Comparison of ENCODE assay signal across 13 cellular contexts in genomic region chr5:180116441-180117377, GRCh38. TPM values are rescaled to one million over a fixed set of nuclear protein-coding genes. Genes with fewer than 3 reads are reported as not detected.
A peak's percentile ranks its signal among the peaks of the same experiment; 100 is the strongest.
DNase-seq lines count a peak whose midpoint lies in the region; ATAC-seq and TF ChIP-seq lines count a peak whose summit lies in the region.
"Had no signal": no experiment of that assay in that cellular context is flagged by ENCODE, and none has a peak within 500 bp of the region (broad histone marks: within the 10 kb centered on the region; RNA-seq: fewer than 3 reads in every experiment).

No MANE protein-coding gene starts in this region.

- H4K20me1 ChIP-seq in H9 (ENCODE audit: control insufficient read depth, insufficient read depth, insufficient read length), result no peaks in the 10 kb centered on the region

- H3K4me2 ChIP-seq in H9 (ENCODE audit: insufficient read depth, insufficient read length, low read length), result no peak overlapping the region

- peaks cover 0 to 11% of the 10 kb centered on the region in 2 experiments; a peak in 2 of 4 replicates for H3K4me1 Mint-ChIP-seq in H9
- no peaks in the 10 kb centered on the region for H3K4me1 Mint-ChIP-seq in activated CD8-positive, alpha-beta T cell treated with anti-CD3 and anti-CD28 coated beads, Interleukin-2, amount 10 ng/mL, durations not matched to agents 7 days and 5 days (ENCODE audit: low read depth)
- H3K4me1 Mint-ChIP-seq: CD8-positive, alpha-beta memory T cell had no signal

- TF ChIP-seq CTCF in H9 (conservative IDR thresholded peaks at IDR 0.05) (peak; percentile 45), brain microvascular endothelial cell (IDR thresholded peaks at IDR 0.05; ENCODE audit: low read depth, low read length, missing control alignments) (peak; percentile 7), liver (IDR thresholded peaks at IDR 0.05; ENCODE audit: low read depth, low read length, missing input control) (peak; percentile 8)

- no CpG with 5 or more reads among the region's 28 CpGs for WGBS in H9 (ENCODE audit: extremely low coverage, insufficient read length, low lambda C conversion rate)
- WGBS in liver, result 89% methylated on average over 28 of the region's 28 CpGs

- H3K4me1 ChIP-seq in H9 (ENCODE audit: insufficient read depth, low read length), result no peaks in the 10 kb centered on the region
- H3K4me1 ChIP-seq in liver (ENCODE audit: control insufficient read depth in 4 of 4, insufficient read depth in 4 of 4, low read length in 3 of 4), result no peaks in the 10 kb centered on the region

- no peaks in the 10 kb centered on the region for H3K79me2 ChIP-seq in H9 (ENCODE audit: insufficient read depth, low read length)

- H3T11ph ChIP-seq in H9 (ENCODE audit: low read length), result no peak overlapping the region

- no peak for TF ChIP-seq RAD21 in liver (IDR thresholded peaks at IDR 0.05)

- no peak overlapping the region for H2BK12ac ChIP-seq in H9 (ENCODE audit: insufficient read length, low read depth, low read length)

- H3K27me3 Mint-ChIP-seq in H9 (ENCODE audit: low read depth), result no peaks in the 10 kb centered on the region
- H3K27me3 Mint-ChIP-seq in activated CD8-positive, alpha-beta T cell treated with anti-CD3 and anti-CD28 coated beads, Interleukin-2, amount 10 ng/mL, durations not matched to agents 7 days and 5 days (ENCODE audit: low read depth), result no peaks in the 10 kb centered on the region

- H3K23ac ChIP-seq in H9 (ENCODE audit: insufficient read length, low read depth, low read length), result no peak overlapping the region

- no peak overlapping the region for H3K14ac ChIP-seq in H9 (ENCODE audit: insufficient read depth, low read length)

- peak; percentile 7 for DNase-seq in ACHN
- DNase-seq in H9, result peak; percentile 42
- DNase-seq in brain microvascular endothelial cell, result no peak
- no peak for DNase-seq in NCI-H2227 treated with DMSO at 0.1 percent for 48 hours (lab: John Stamatoyannopoulos, UW)
- no peak for DNase-seq in activated CD8-positive, alpha-beta T cell treated with anti-CD3 and anti-CD28 coated beads, Interleukin-2, amount 10 ng/mL, durations not matched to agents 7 days and 5 days
- DNase-seq in activated CD4-positive, alpha-beta T cell treated with anti-CD3 and anti-CD28 coated beads, Interleukin-2, amount 50 U/mL, for 48 hours, result no peak
- DNase-seq: activated CD8-positive, alpha-beta memory T cell treated with anti-CD3 and anti-CD28 coated beads for 24 hours; anterior cingulate cortex; CD8-positive, alpha-beta memory T cell; NCI-H1694 had no signal

- no peaks in the 10 kb centered on the region for H3K23me2 ChIP-seq in H9 (ENCODE audit: insufficient read length, low read depth, low read length, poor library complexity, severe bottlenecking)

- H3K36me3 ChIP-seq in brain microvascular endothelial cell (replicated peaks) (no peaks in the 10 kb centered on the region), liver (ENCODE audit: control insufficient read depth in 4 of 4, insufficient read depth in 3 of 4, low read depth in 1 of 4, low read length in 3 of 4) (no peaks in the 10 kb centered on the region)
- H3K36me3 ChIP-seq: ovary had no signal

- CTCF ChIA-PET in activated CD8-positive, alpha-beta T cell treated with anti-CD3 and anti-CD28 coated beads, Interleukin-2, amount 10 ng/mL, durations not matched to agents 7 days and 5 days (lab: Charles Lee), result no interaction called here

- no peaks in the 10 kb centered on the region; a peak in 1 of 5 replicates for H3K9me3 Mint-ChIP-seq in H9
- no peaks in the 10 kb centered on the region for H3K9me3 Mint-ChIP-seq in activated CD8-positive, alpha-beta T cell treated with anti-CD3 and anti-CD28 coated beads, Interleukin-2, amount 10 ng/mL, durations not matched to agents 7 days and 5 days (ENCODE audit: insufficient read depth)
- H3K9me3 Mint-ChIP-seq: CD8-positive, alpha-beta memory T cell had no signal

- no peak for ATAC-seq in activated CD8-positive, alpha-beta T cell treated with anti-CD3 and anti-CD28 coated beads, Interleukin-2, amount 10 ng/mL, durations not matched to agents 7 days and 5 days
- ATAC-seq in GM19328 (IDR thresholded peaks at IDR 0.05; ENCODE audit: unreplicated experiment), result no peak

- no peak overlapping the region for H2BK15ac ChIP-seq in H9 (ENCODE audit: low read depth, low read length)

- H3K56ac ChIP-seq in H9 (ENCODE audit: insufficient read length, low read depth, low read length), result no peak overlapping the region

- H3K4ac ChIP-seq in H9 (ENCODE audit: low read depth, low read length), result no peak overlapping the region

- peak overlapping the region in 2 of 3 experiments; percentile 49 to 70; a peak in 1 of 7 replicates for H3K27ac Mint-ChIP-seq in H9
- H3K27ac Mint-ChIP-seq in activated CD8-positive, alpha-beta T cell treated with anti-CD3 and anti-CD28 coated beads, Interleukin-2, amount 10 ng/mL, durations not matched to agents 7 days and 5 days, result no peak overlapping the region

- no peaks in the 10 kb centered on the region for H3K79me1 ChIP-seq in H9 (ENCODE audit: insufficient read depth, low read depth, low read length, poor library complexity, severe bottlenecking)

- H3K27ac ChIP-seq in H9 (ENCODE audit: insufficient read length, low read depth, low read length) (no peak overlapping the region), brain microvascular endothelial cell (no peak overlapping the region), liver (ENCODE audit: low read depth in 1 of 2, low read length in 2 of 2) (no peak overlapping the region)
- H3K27ac ChIP-seq: ovary had no signal

- H3K9ac ChIP-seq in H9 (ENCODE audit: extremely low read depth, insufficient read length, low read length) (no peak overlapping the region), liver (ENCODE audit: low read depth in 1 of 2, low read length in 2 of 2) (no peak overlapping the region)

- H4K8ac ChIP-seq in H9 (replicated peaks; ENCODE audit: insufficient read length, low read depth, low read length), result no peak overlapping the region

- H3K18ac ChIP-seq in H9 (ENCODE audit: insufficient read length, low read depth, low read length), result no peak overlapping the region

- H3K9me3 ChIP-seq in H9 (ENCODE audit: control insufficient read depth, low read depth, low read length), result no peaks in the 10 kb centered on the region
- no peaks in the 10 kb centered on the region for H3K9me3 ChIP-seq in liver (ENCODE audit: control insufficient read depth in 4 of 4, low read length in 3 of 4)
- H3K9me3 ChIP-seq: ovary had no signal

- H3K4me3 ChIP-seq in brain microvascular endothelial cell (ENCODE audit: low read depth, low read length) (no peak overlapping the region), liver (ENCODE audit: low read depth in 1 of 3, low read length in 3 of 3) (no peak overlapping the region)
- H3K4me3 ChIP-seq: ovary had no signal

- POLR2A ChIA-PET in activated CD8-positive, alpha-beta T cell treated with anti-CD3 and anti-CD28 coated beads, Interleukin-2, amount 10 ng/mL, durations not matched to agents 7 days and 5 days (lab: Charles Lee), result no interaction called here

- no peak overlapping the region for H2BK5ac ChIP-seq in H9 (ENCODE audit: insufficient read length, low read length)

- H3K36me3 Mint-ChIP-seq in H9 (ENCODE audit: insufficient read depth in 1 of 3, low read depth in 3 of 3), result peaks cover 0 to 2% (median 0%) of the 10 kb centered on the region in 3 experiments; a peak in 1 of 7 replicates
- no peaks in the 10 kb centered on the region for H3K36me3 Mint-ChIP-seq in activated CD8-positive, alpha-beta T cell treated with anti-CD3 and anti-CD28 coated beads, Interleukin-2, amount 10 ng/mL, durations not matched to agents 7 days and 5 days (ENCODE audit: low read depth)
- H3K36me3 Mint-ChIP-seq: CD8-positive, alpha-beta memory T cell had no signal

- H2AFZ ChIP-seq in H9 (ENCODE audit: low read length), result no peak overlapping the region

- in situ Hi-C loops in ACHN (cut with HindIII; ENCODE audit: low pct_ligation_motif_present, low pct_unique_long_range_greater_than_20kb, low sequenced_read_pairs) (no loop called here), brain microvascular endothelial cell (cut with HindIII; ENCODE audit: low pct_ligation_motif_present, low sequenced_read_pairs) (no loop called here)

- H2BK120ac ChIP-seq in H9 (ENCODE audit: low read depth, low read length, poor library complexity, severe bottlenecking), result no peak overlapping the region

- no peak overlapping the region for H2AK5ac ChIP-seq in H9 (ENCODE audit: insufficient read length, low read length)

- no peak overlapping the region for H4K5ac ChIP-seq in H9 (ENCODE audit: insufficient read length, low read depth, low read length)

- no peak overlapping the region for H2BK20ac ChIP-seq in H9 (ENCODE audit: low read depth, low read length, poor library complexity, severe bottlenecking)

- H4K91ac ChIP-seq in H9 (ENCODE audit: insufficient read length, low read depth, low read length), result no peak overlapping the region

- H3K27me3 ChIP-seq in H9 (ENCODE audit: insufficient read depth, low read length) (no peaks in the 10 kb centered on the region), brain microvascular endothelial cell (replicated peaks) (no peaks in the 10 kb centered on the region), liver (ENCODE audit: control insufficient read depth in 4 of 4, insufficient read depth in 4 of 4, low read length in 3 of 4) (no peaks in the 10 kb centered on the region)
- H3K27me3 ChIP-seq: ovary had no signal

- no peak overlapping the region for H3K4me3 Mint-ChIP-seq in H9
- H3K4me3 Mint-ChIP-seq in activated CD8-positive, alpha-beta T cell treated with anti-CD3 and anti-CD28 coated beads, Interleukin-2, amount 10 ng/mL, durations not matched to agents 7 days and 5 days, result no peak overlapping the region
- H3K4me3 Mint-ChIP-seq: CD8-positive, alpha-beta memory T cell had no signal

TF ChIP-seq in liver, 16 proteins besides CTCF, POLR2A, EP300 and RAD21:
- TF ChIP-seq HNF4A (conservative IDR thresholded peaks at IDR 0.05), result no peak
- no peak for TF ChIP-seq JUND (IDR thresholded peaks at IDR 0.05)

RNA-seq across cellular contexts. Expression of gene RNF130, which starts 45.1 kb away (rescaled TPM):
- total RNA-seq in H9 (2021) (76.4 and 80.0 TPM in 2 replicates), liver (10 to 100 TPM; 24.9 to 43.6 TPM)
- polyA plus RNA-seq in liver, result 10 to 100 TPM; 59.3 to 93.1 TPM
- 1 to 10 TPM; 4.0 to 5.5 TPM for total RNA-seq in activated CD8-positive, alpha-beta T cell treated with anti-CD3 and anti-CD28 coated beads, Interleukin-2, amount 10 ng/mL, durations not matched to agents 7 days and 5 days

Comparison
In these comparisons a context has a peak if more than half of its experiments do, and no peak if none do; other contexts are left out.
1. DNase-seq: peak in ACHN (single experiment) and H9 (single experiment); none in brain microvascular endothelial cell (single experiment), NCI-H2227 treated with DMSO at 0.1 percent for 48 hours (single experiment), activated CD8-positive, alpha-beta T cell treated with anti-CD3 and anti-CD28 coated beads, Interleukin-2, amount 10 ng/mL, durations not matched to agents 7 days and 5 days (single experiment) and activated CD4-positive, alpha-beta T cell treated with anti-CD3 and anti-CD28 coated beads, Interleukin-2, amount 50 U/mL, for 48 hours (0 of 2).
2. Peak in every context shown above with its lines, with median percentiles within 50 percentile points of each other: CTCF ChIP-seq.